Comparison of ENCODE assay signal across 15 cellular contexts in the genomic region with DNA sequence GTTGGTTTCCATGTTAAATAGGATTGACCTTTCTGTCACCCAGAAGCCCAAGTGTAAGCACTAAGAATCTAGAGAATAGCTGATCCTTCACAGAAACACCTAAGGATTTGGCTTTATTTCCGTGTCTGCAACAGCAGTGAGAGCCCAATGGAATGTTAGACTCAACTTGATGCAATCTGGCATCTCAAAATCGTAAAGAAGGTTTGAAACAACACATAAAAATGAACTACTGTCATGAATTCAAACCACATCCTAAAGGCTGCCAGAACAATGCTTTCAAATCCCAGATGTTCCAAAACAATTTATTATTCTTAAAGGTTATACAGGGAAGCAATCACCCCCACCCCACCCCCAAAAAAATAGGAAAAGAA. TPM values are rescaled to one million over a fixed set of nuclear protein-coding genes. Genes with fewer than 3 reads are reported as not detected.
A peak's percentile ranks its signal among the peaks of the same experiment; 100 is the strongest.
DNase-seq lines count a peak whose midpoint lies in the region; ATAC-seq and TF ChIP-seq lines count a peak whose summit lies in the region.
"Had no signal": no experiment of that assay in that cellular context is flagged by ENCODE, and none has a peak within 500 bp of the region (broad histone marks: within the 10 kb centered on the region; RNA-seq: fewer than 3 reads in every experiment).

No MANE protein-coding gene starts in this region.

- peak overlapping the region; percentile 82 for H3K9ac ChIP-seq in mesenchymal stem cell (ENCODE audit: low read length)

- H3K4me3 ChIP-seq in cardiac muscle cell (no peak overlapping the region), brain microvascular endothelial cell (ENCODE audit: low read depth, low read length) (no peak overlapping the region), mesenchymal stem cell (ENCODE audit: insufficient read depth in 1 of 2, low read depth in 1 of 2, low read length in 2 of 2) (peak overlapping the region in 1 of 2 experiments; percentile 59), urinary bladder (ENCODE audit: low read depth, low read length) (no peak overlapping the region), mucosa of descending colon (no peak overlapping the region)

- H3K18ac ChIP-seq in mesenchymal stem cell (ENCODE audit: low read depth in 1 of 2, low read length in 2 of 2): peak overlapping the region; percentile 40 to 70

- H3K36me3 ChIP-seq in cardiac muscle cell (no peaks in the 10 kb centered on the region), brain microvascular endothelial cell (replicated peaks) (no peaks in the 10 kb centered on the region), mesenchymal stem cell (ENCODE audit: control insufficient read depth in 1 of 2, insufficient read depth in 2 of 2, low read depth in 1 of 2, low read length in 2 of 2) (no peaks in the 10 kb centered on the region), urinary bladder (ENCODE audit: insufficient read depth) (no peaks in the 10 kb centered on the region), mucosa of descending colon (ENCODE audit: low read depth) (no peaks in the 10 kb centered on the region)

- no peak for ATAC-seq in mucosa of descending colon
- ATAC-seq: naive thymus-derived CD4-positive, alpha-beta T cell; stimulated activated memory B cell treated with anti-CD40 and anti-IgM and Interleukin-4, amounts not matched to agents 10 μg/mL and 1 μg/mL and 100 μg/mL, for 72 hours had no signal

- H3K9me3 ChIP-seq in cardiac muscle cell (ENCODE audit: low read depth) (no peaks in the 10 kb centered on the region), mesenchymal stem cell (ENCODE audit: control insufficient read depth, low read length) (no peaks in the 10 kb centered on the region), mucosa of descending colon (no peaks in the 10 kb centered on the region)

- H3K23ac ChIP-seq in mesenchymal stem cell (ENCODE audit: low read length in 2 of 2): no peak overlapping the region

- in situ Hi-C loops in brain microvascular endothelial cell (cut with HindIII; ENCODE audit: low pct_ligation_motif_present, low sequenced_read_pairs): no loop called here

- peak overlapping the region; percentile 67 for H4K91ac ChIP-seq in mesenchymal stem cell (ENCODE audit: low read length)

- intact Hi-C loops in cardiac septum (cut with DNase I) (no loop called here), posterior cingulate gyrus (cut with DNase I) (no loop called here), mucosa of descending colon (cut with DNase I, micrococcal nuclease) (no loop called here)

- no peak overlapping the region for H2AFZ ChIP-seq in mesenchymal stem cell (ENCODE audit: low read depth, low read length)

- 10% methylated on average over 2 of the region's 2 CpGs for WGBS in mesenchymal stem cell
- WGBS in urinary bladder: 20% methylated on average over 2 of the region's 2 CpGs

- peak overlapping the region; percentile 14 for H2AK5ac ChIP-seq in mesenchymal stem cell (ENCODE audit: low read length, severe bottlenecking)

- H3K4ac ChIP-seq in mesenchymal stem cell (ENCODE audit: low read depth in 1 of 2, low read length in 2 of 2): peak overlapping the region in 1 of 2 experiments; percentile 76

- H2BK5ac ChIP-seq in mesenchymal stem cell (ENCODE audit: low read depth, low read length, poor library complexity, severe bottlenecking): peak overlapping the region; percentile 19

- TF ChIP-seq CTCF in cardiac muscle cell (IDR thresholded peaks at IDR 0.05; ENCODE audit: low read depth, low read length) (no peak), brain microvascular endothelial cell (IDR thresholded peaks at IDR 0.05; ENCODE audit: low read depth, low read length, missing control alignments) (no peak), mucosa of descending colon (IDR thresholded peaks at IDR 0.05) (no peak)

- peak overlapping the region; percentile 44 to 57 for H2BK12ac ChIP-seq in mesenchymal stem cell (ENCODE audit: low read length in 2 of 2)

- H4K8ac ChIP-seq in mesenchymal stem cell (ENCODE audit: low read length): peak overlapping the region; percentile 16

- DNase-seq in cardiac muscle cell (ENCODE audit: low read depth in 1 of 2, low spot score in 1 of 2): peak in 1 of 2 donors; percentile 75
- DNase-seq in cardiac septum (ENCODE audit: low spot score): no peak
- peak; percentile 77 for DNase-seq in brain microvascular endothelial cell
- peak; percentile 61 for DNase-seq in mesenchymal stem cell
- no peak for DNase-seq in NCI-H2227 treated with DMSO at 0.1 percent for 48 hours (lab: John Stamatoyannopoulos, UW)
- no peak for DNase-seq in posterior cingulate gyrus
- no peak for DNase-seq in mucosa of descending colon
- DNase-seq: activated CD4-positive, alpha-beta T cell treated with anti-CD3 and anti-CD28 coated beads, Interleukin-2, amount 10 ng/mL, durations not matched to agents 7 days and 5 days; activated effector memory CD4-positive, alpha-beta T cell treated with anti-CD3 and anti-CD28 coated beads, Interleukin-2, amount 50 U/mL, for 16 hours; DND-41; effector CD8-positive, alpha-beta T cell; naive thymus-derived CD4-positive, alpha-beta T cell had no signal

- H3K4me2 ChIP-seq in mesenchymal stem cell (ENCODE audit: low read length, poor library complexity, severe bottlenecking): no peak overlapping the region

- H3K27me3 ChIP-seq in cardiac muscle cell (no peaks in the 10 kb centered on the region), brain microvascular endothelial cell (replicated peaks) (no peaks in the 10 kb centered on the region), mesenchymal stem cell (ENCODE audit: control insufficient read depth in 1 of 2, insufficient read depth in 1 of 2, low read length in 2 of 2) (no peaks in the 10 kb centered on the region)

- H3K27ac ChIP-seq in cardiac muscle cell: peak overlapping the region; percentile 75
- peak overlapping the region; percentile 98 for H3K27ac ChIP-seq in brain microvascular endothelial cell
- H3K27ac ChIP-seq in mesenchymal stem cell (ENCODE audit: low read length, poor library complexity, severe bottlenecking): peak overlapping the region; percentile 83
- peak overlapping the region; percentile 55 for H3K27ac ChIP-seq in urinary bladder (ENCODE audit: low read depth)
- H3K27ac ChIP-seq: 22Rv1 had no signal

- peak overlapping the region; percentile 56 for H2BK120ac ChIP-seq in mesenchymal stem cell (ENCODE audit: low read depth, low read length)

- H3K79me1 ChIP-seq in mesenchymal stem cell (replicated peaks; ENCODE audit: low read length, poor library complexity, severe bottlenecking): no peaks in the 10 kb centered on the region

- H3K4me1 ChIP-seq in cardiac muscle cell (ENCODE audit: low read depth): peaks cover 45% of the 10 kb centered on the region
- H3K4me1 ChIP-seq in mesenchymal stem cell (ENCODE audit: control insufficient read depth, insufficient read depth, low read depth, low read length): peaks cover 11% of the 10 kb centered on the region
- H3K4me1 ChIP-seq in urinary bladder (ENCODE audit: insufficient read depth): no peaks in the 10 kb centered on the region
- peaks cover 8% of the 10 kb centered on the region for H3K4me1 ChIP-seq in mucosa of descending colon (ENCODE audit: low read depth)

- no peak overlapping the region for H3K14ac ChIP-seq in mesenchymal stem cell (ENCODE audit: low read length in 2 of 2)

- no peak overlapping the region for H2BK15ac ChIP-seq in mesenchymal stem cell (ENCODE audit: low read depth, poor library complexity, severe bottlenecking)

RNA-seq across cellular contexts. Expression of a gene that starts 18.6 kb away (rescaled TPM):
- total RNA-seq in cardiac muscle cell (51.7 and 90.7 TPM in 2 replicates), cardiac septum (212 TPM), urinary bladder (129 TPM), mucosa of descending colon (10 to 100 TPM in 1 of 3 donors, 1 to 10 TPM in 2; 1.5 to 23.3 (median 4.7) TPM)
- polyA plus RNA-seq in cardiac muscle cell (52.1 and 81.4 TPM in 2 replicates), urinary bladder (24.5 TPM)
- 7.0 TPM for polyA plus RNA-seq in mesenchymal stem cell (2013, experiment 1 of 2)
- polyA plus RNA-seq in mesenchymal stem cell (2013, experiment 2 of 2): 7.3 TPM
- total RNA-seq: activated CD4-positive, alpha-beta T cell treated with anti-CD3 and anti-CD28 coated beads, Interleukin-2, amount 10 ng/mL, durations not matched to agents 7 days and 5 days had no signal
- polyA plus RNA-seq: naive thymus-derived CD4-positive, alpha-beta T cell had no signal

Comparison
In these comparisons a context has a peak if more than half of its experiments do, and no peak if none do; other contexts are left out.
1. DNase-seq: peak in brain microvascular endothelial cell (single experiment) and mesenchymal stem cell (single experiment); none in cardiac septum (single experiment), NCI-H2227 treated with DMSO at 0.1 percent for 48 hours (single experiment), posterior cingulate gyrus (0 of 10) and mucosa of descending colon (0 of 3).
2. Peak in every context shown above with its lines, with median percentiles within 50 percentile points of each other: H3K27ac ChIP-seq.